In the genomic region with DNA sequence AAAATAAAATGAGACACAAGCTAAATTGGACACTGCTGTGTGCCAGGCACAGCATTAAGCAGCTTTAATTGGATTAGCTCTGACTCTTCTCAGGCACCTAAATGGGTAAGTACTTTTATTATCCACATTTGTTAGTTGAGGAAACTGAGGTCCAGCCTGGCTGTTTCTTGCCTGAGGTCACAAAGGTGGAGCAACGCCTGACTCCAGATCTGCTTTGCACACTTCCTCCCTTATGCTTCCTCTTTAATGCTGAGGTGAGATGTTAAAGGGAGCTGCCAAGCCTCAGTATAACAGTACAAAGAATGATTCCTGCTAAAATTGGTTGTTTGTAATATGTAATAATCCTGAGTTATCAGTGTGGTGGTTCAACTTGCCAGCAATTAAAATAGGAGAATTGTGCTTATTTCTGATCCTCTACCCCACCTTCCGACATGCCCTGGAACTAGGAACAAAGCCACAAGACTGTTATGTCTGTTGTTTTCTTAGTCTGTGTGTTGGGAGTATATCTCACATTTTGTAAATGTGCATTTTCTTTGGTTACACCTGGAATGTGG, we compare ENCODE assay signal across 8 cellular contexts.
DNase-seq lines count a peak whose midpoint lies in the region; ATAC-seq, FAIRE-seq and TF ChIP-seq lines count a peak whose summit lies in the region.

No MANE protein-coding gene starts in this region.

- no peak overlapping the region; the same call in 1 of the 2 replicates for H2BK20ac ChIP-seq in IMR-90 (ENCODE audit: low read depth, low read length)

- no peak for FAIRE-seq in astrocyte (lab: Jason Lieb, UNC)

- H3K18ac ChIP-seq in IMR-90 (ENCODE audit: low read depth, low read length) (no peak overlapping the region), mesendoderm (ENCODE audit: low read length) (peak overlapping the region; percentile 68)

- H3K27me3 ChIP-seq in AG04450 (ENCODE audit: control insufficient read depth, insufficient read depth, low read length) (no peaks in the 10 kb centered on the region), IMR-90 (ENCODE audit: control insufficient read depth, insufficient read depth, low read length) (no peaks in the 10 kb centered on the region), astrocyte (ENCODE audit: insufficient read depth, low read length) (no peaks in the 10 kb centered on the region), mesendoderm (ENCODE audit: insufficient read depth, low read length, poor library complexity) (no peaks in the 10 kb centered on the region)
- no peaks in the 10 kb centered on the region for H3K27me3 ChIP-seq in effector memory CD4-positive, alpha-beta T cell (replicated peaks; ENCODE audit: control insufficient read depth, insufficient read depth, low read length, poor library complexity, severe bottlenecking)

- H2AK5ac ChIP-seq in IMR-90 (ENCODE audit: low read depth, low read length) (peak overlapping the region; percentile 52; the same call in 1 of the 2 replicates), mesendoderm (ENCODE audit: low read length) (no peak overlapping the region)

- H3K36me3 ChIP-seq in IMR-90 (ENCODE audit: control insufficient read depth, insufficient read depth, low read length) (no peaks in the 10 kb centered on the region), astrocyte (ENCODE audit: insufficient read depth, low read length) (no peaks in the 10 kb centered on the region), mesendoderm (ENCODE audit: control insufficient read depth, insufficient read depth, low read length) (no peaks in the 10 kb centered on the region)
- no peaks in the 10 kb centered on the region for H3K36me3 ChIP-seq in effector memory CD4-positive, alpha-beta T cell (ENCODE audit: control insufficient read depth, insufficient read depth, low read length)

- CTCF ChIA-PET in AG04450 (lab: Charles Lee) (interaction anchor here (1.0 to 7.4 kb wide), 4 partner anchors 45 to 87 kb away, joined by 4 to 62 read pairs (median 6); a partner anchor contains a TSS), IMR-90 (lab: Yijun Ruan, JAX) (interaction anchor here (0.9 to 1.6 kb wide), 4 partner anchors 10 to 86 kb away, joined by 3 to 4 read pairs (median 3); no protein-coding TSS in a partner anchor)

- peak overlapping the region; percentile 58 for H3K23ac ChIP-seq in IMR-90 (ENCODE audit: low read depth, low read length)
- H3K23ac ChIP-seq in mesendoderm (ENCODE audit: low read length), result no peak overlapping the region

- dilution Hi-C loops in IMR-90 (cut with HindIII; ENCODE audit: low sequenced_read_pairs, unreplicated experiment), result no loop called here

- H3K9ac ChIP-seq in IMR-90 (ENCODE audit: low read depth, low read length) (0 out of 2 replicates have a peak overlapping the region, but pooled peaks have one; percentile 14), astrocyte (ENCODE audit: low read length) (no peak overlapping the region), mesendoderm (ENCODE audit: low read length) (peak overlapping the region; percentile 54)

- in situ Hi-C loops in IMR-90 (cut with MboI; ENCODE audit: low sequenced_read_pairs), result loop anchor here (5.0 kb wide), 2 partner anchors 67 to 83 kb away; no protein-coding TSS in a partner anchor

- H3K9me3 ChIP-seq in AG04450 (ENCODE audit: control insufficient read depth, insufficient read depth, low read length), result no peaks in the 10 kb centered on the region
- no peaks in the 10 kb centered on the region for H3K9me3 ChIP-seq in IMR-90 (ENCODE audit: control insufficient read depth, insufficient read depth, low read length)
- H3K9me3 ChIP-seq in astrocyte (ENCODE audit: insufficient read depth, low read depth, low read length), result no peaks in the 10 kb centered on the region
- H3K9me3 ChIP-seq in effector memory CD4-positive, alpha-beta T cell (ENCODE audit: control insufficient read depth, low read length), result no peaks in the 10 kb centered on the region

- H3K79me1 ChIP-seq in IMR-90 (ENCODE audit: low read depth in 1 of 2, low read length in 2 of 2) (peaks cover 13 to 48% of the 10 kb centered on the region in 2 experiments), mesendoderm (ENCODE audit: low read length) (peaks cover 2% of the 10 kb centered on the region)

- 80% methylated on average over 1 of the region's 2 CpGs; no CpG with 5 or more reads in 1 of the 2 experiments for WGBS in IMR-90 (ENCODE audit: extremely low coverage in 2 of 2, insufficient read length in 1 of 2), 2 experiments
- WGBS in mesendoderm (ENCODE audit: extremely low coverage, insufficient coverage, low lambda C conversion rate), result no CpG with 5 or more reads among the region's 2 CpGs

- H3K27me3 Mint-ChIP-seq in astrocyte (ENCODE audit: low read depth, unreplicated experiment), result no peaks in the 10 kb centered on the region

- H3K79me2 ChIP-seq in astrocyte (ENCODE audit: insufficient read depth, low read length) (peaks cover 52% of the 10 kb centered on the region), mesendoderm (ENCODE audit: control insufficient read depth, insufficient read depth, low read length) (peaks cover 50% of the 10 kb centered on the region)

- H3K4me3 Mint-ChIP-seq in astrocyte (ENCODE audit: unreplicated experiment), result peak overlapping the region; percentile 81

- no peak for ATAC-seq in IMR-90 (ENCODE audit: low read depth)
- no peak for ATAC-seq in GM21737 (IDR thresholded peaks at IDR 0.05; ENCODE audit: unreplicated experiment)
- ATAC-seq in GM19328 (IDR thresholded peaks at IDR 0.05; ENCODE audit: unreplicated experiment), result no peak

- H2BK5ac ChIP-seq in IMR-90 (ENCODE audit: low read depth, low read length, poor library complexity, severe bottlenecking), result no peak overlapping the region
- H2BK5ac ChIP-seq in mesendoderm (ENCODE audit: low read length), result peak overlapping the region; percentile 30

- H4K20me1 ChIP-seq in IMR-90 (ENCODE audit: insufficient read depth, low read length) (no peaks in the 10 kb centered on the region; the same call in none of the 2 replicates), astrocyte (ENCODE audit: insufficient read depth, low read length) (peaks cover 26% of the 10 kb centered on the region)

- H2BK120ac ChIP-seq in IMR-90 (ENCODE audit: low read depth, low read length), result no peak overlapping the region
- peak overlapping the region; percentile 6 for H2BK120ac ChIP-seq in mesendoderm (ENCODE audit: low read depth, low read length)

- H4K5ac ChIP-seq in IMR-90 (ENCODE audit: low read depth, low read length) (no peak overlapping the region), mesendoderm (ENCODE audit: low read length) (no peak overlapping the region)

- no peak overlapping the region for H2AFZ ChIP-seq in IMR-90 (replicated peaks; ENCODE audit: low read length, poor library complexity)
- no peak overlapping the region for H2AFZ ChIP-seq in astrocyte (ENCODE audit: low read depth, low read length)

- intact Hi-C loops in IMR-90 (cut with micrococcal nuclease), result loop anchor here (5.0 kb wide), 1 partner anchor 1003 kb away; no protein-coding TSS in a partner anchor

- H4K8ac ChIP-seq in IMR-90 (ENCODE audit: low read depth in 2 of 2, low read length in 2 of 2) (no peak overlapping the region), mesendoderm (ENCODE audit: low read depth, low read length) (no peak overlapping the region)

- TF ChIP-seq CTCF in AG04450 (IDR thresholded peaks at IDR 0.05; ENCODE audit: low read depth, low read length), result no peak
- TF ChIP-seq CTCF in IMR-90 (conservative IDR thresholded peaks at IDR 0.05; ENCODE audit: low read depth, low read length), result no peak
- no peak for TF ChIP-seq CTCF in astrocyte (IDR thresholded peaks at IDR 0.05; ENCODE audit: insufficient read depth, low read depth, low read length)

- H3K4me3 ChIP-seq in AG04450 (ENCODE audit: low read depth, low read length), result peak overlapping the region; percentile 8; the same call in 1 of the 2 replicates
- no peak overlapping the region for H3K4me3 ChIP-seq in IMR-90 (ENCODE audit: insufficient read depth, low read depth, low read length)
- no peak overlapping the region for H3K4me3 ChIP-seq in astrocyte (ENCODE audit: insufficient read depth, low read depth, low read length)
- H3K4me3 ChIP-seq in mesendoderm (ENCODE audit: low read length), result no peak overlapping the region
- no peak overlapping the region for H3K4me3 ChIP-seq in effector memory CD4-positive, alpha-beta T cell (ENCODE audit: insufficient read depth, low read depth, low read length, poor library complexity, severe bottlenecking)

- peak overlapping the region; percentile 63 for H3K27ac Mint-ChIP-seq in astrocyte (ENCODE audit: unreplicated experiment)

- no peak for TF ChIP-seq POLR2A in IMR-90 (IDR thresholded peaks at IDR 0.05; ENCODE audit: low read depth, low read length)

- DNase-seq in AG04450 (ENCODE audit: low read depth, low spot score) (no peak), IMR-90 (no peak), astrocyte (ENCODE audit: low read depth) (no peak), mesendoderm (no peak)
- DNase-seq in effector memory CD4-positive, alpha-beta T cell, result no peak
- DNase-seq in activated CD4-positive, CD25-positive, alpha-beta regulatory T cell (lab: John Stamatoyannopoulos, UW), result no peak

- H3K14ac ChIP-seq in IMR-90 (replicated peaks; ENCODE audit: low read depth, low read length), result no peak overlapping the region; the same call in 1 of the 2 replicates

- H3K4ac ChIP-seq in IMR-90 (ENCODE audit: low read depth, low read length) (0 out of 2 replicates have a peak overlapping the region, but pooled peaks have one; percentile 41), mesendoderm (ENCODE audit: low read depth, low read length) (no peak overlapping the region)

- H3K56ac ChIP-seq in IMR-90 (ENCODE audit: extremely low read depth, insufficient read depth, low read length) (no peak overlapping the region), mesendoderm (ENCODE audit: low read length) (peak overlapping the region; percentile 50)

- H3K27ac ChIP-seq in AG04450 (ENCODE audit: low read depth, low read length), result no peak overlapping the region
- H3K27ac ChIP-seq in IMR-90 (ENCODE audit: insufficient read depth, low read length), result no peak overlapping the region
- H3K27ac ChIP-seq in astrocyte (ENCODE audit: low read depth, low read length), result no peak overlapping the region
- H3K27ac ChIP-seq in mesendoderm (ENCODE audit: low read depth, low read length), result no peak overlapping the region
- H3K27ac ChIP-seq in effector memory CD4-positive, alpha-beta T cell (ENCODE audit: insufficient read depth, low read length, poor library complexity, severe bottlenecking), result no peak overlapping the region

- H3K36me3 Mint-ChIP-seq in astrocyte (ENCODE audit: low read depth, unreplicated experiment), result peaks cover 2% of the 10 kb centered on the region

- no peak overlapping the region for H2AK9ac ChIP-seq in IMR-90 (replicated peaks; ENCODE audit: low read depth, low read length, poor library complexity)

- peaks cover 46% of the 10 kb centered on the region for H3K4me1 Mint-ChIP-seq in astrocyte (ENCODE audit: low read depth, unreplicated experiment)

- 0 out of 2 replicates have a peak, but pooled peaks cover 2% of the 10 kb centered on the region for H3K9me1 ChIP-seq in IMR-90 (ENCODE audit: insufficient read depth, low read length)

- POLR2A ChIA-PET in AG04450 (lab: Yijun Ruan, JAX) (interaction anchor here (1.2 kb wide), 1 partner anchor 74 kb away, joined by 6 read pairs; a partner anchor contains a TSS), IMR-90 (lab: Charles Lee; ENCODE audit: unreplicated experiment) (no interaction called here)

- BruUV-seq in IMR-90 (replicated peaks; lab: Mats Ljungman, UMichigan), result no TSS peak

- peaks cover 8% of the 10 kb centered on the region for H3K4me1 ChIP-seq in IMR-90 (ENCODE audit: control insufficient read depth, insufficient read depth, low read length)
- peaks cover 21% of the 10 kb centered on the region for H3K4me1 ChIP-seq in astrocyte (ENCODE audit: insufficient read depth, low read length)
- peaks cover 15% of the 10 kb centered on the region for H3K4me1 ChIP-seq in mesendoderm (ENCODE audit: control insufficient read depth, low read depth, low read length)
- peaks cover 15% of the 10 kb centered on the region for H3K4me1 ChIP-seq in effector memory CD4-positive, alpha-beta T cell (ENCODE audit: control insufficient read depth, insufficient read depth, low read length, poor library complexity, severe bottlenecking)

- no peaks in the 10 kb centered on the region for H3K9me3 Mint-ChIP-seq in astrocyte (ENCODE audit: unreplicated experiment)

- TF ChIP-seq RAD21 in IMR-90 (IDR thresholded peaks at IDR 0.05; ENCODE audit: low read length), result no peak

- no peak overlapping the region for H2BK15ac ChIP-seq in IMR-90 (ENCODE audit: low read depth, low read length)
- H2BK15ac ChIP-seq in mesendoderm (replicated peaks; ENCODE audit: low read depth), result no peak overlapping the region

- H3K4me2 ChIP-seq in IMR-90 (ENCODE audit: low read depth, low read length) (peak overlapping the region; percentile 41), astrocyte (ENCODE audit: low read length) (no peak overlapping the region), mesendoderm (ENCODE audit: low read length) (peak overlapping the region; percentile 39)

- peak overlapping the region; percentile 32; the same call in 1 of the 2 replicates for H4K91ac ChIP-seq in IMR-90 (ENCODE audit: insufficient read depth, low read depth, low read length)
